ENCODE assay signal across 1 cellular context in the genomic region with DNA sequence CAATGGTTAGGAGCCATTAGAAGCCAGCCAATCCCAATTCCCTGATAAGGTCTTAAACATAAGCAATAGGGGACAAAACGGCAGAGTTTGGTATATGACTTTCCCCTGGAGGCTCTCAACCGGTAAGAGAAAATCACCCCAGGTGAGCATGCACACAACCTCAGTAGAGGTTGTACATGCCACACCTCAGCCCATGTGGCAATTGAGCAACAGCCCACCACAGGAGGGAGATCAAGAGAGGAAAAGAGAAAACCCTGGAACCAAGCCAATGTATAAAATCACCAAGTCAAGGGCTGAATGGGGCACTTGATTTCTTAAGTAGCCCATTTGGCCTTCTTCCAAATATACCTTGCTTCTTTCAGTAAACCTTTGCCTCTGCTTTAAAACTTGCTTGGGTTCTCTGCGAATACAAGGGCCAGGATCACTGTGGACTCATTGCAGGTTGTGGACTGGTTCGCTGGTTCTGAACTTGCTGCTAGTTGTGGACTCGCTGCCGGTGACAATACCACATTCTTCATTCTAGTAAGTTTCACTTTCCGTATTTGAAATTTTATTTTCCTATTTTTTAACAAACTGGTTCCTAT.
TF ChIP-seq lines count a peak whose summit lies in the region.

No MANE protein-coding gene starts in this region.

TF ChIP-seq in WTC11, 78 proteins besides CTCF, POLR2A, EP300 and RAD21 (continued from another document):
- TF ChIP-seq, protein P1, sequence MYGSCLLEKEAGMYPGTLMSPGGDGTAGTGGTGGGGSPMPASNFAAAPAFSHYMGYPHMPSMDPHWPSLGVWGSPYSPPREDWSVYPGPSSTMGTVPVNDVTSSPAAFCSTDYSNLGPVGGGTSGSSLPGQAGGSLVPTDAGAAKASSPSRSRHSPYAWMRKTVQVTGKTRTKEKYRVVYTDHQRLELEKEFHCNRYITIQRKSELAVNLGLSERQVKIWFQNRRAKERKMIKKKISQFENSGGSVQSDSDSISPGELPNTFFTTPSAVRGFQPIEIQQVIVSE (CRISPR knock-in tag; IDR thresholded peaks at IDR 0.05; ENCODE audit: borderline replicate concordance) = no peak
- TF ChIP-seq ZNF423 (CRISPR knock-in tag; IDR thresholded peaks at IDR 0.05) = no peak
- TF ChIP-seq, protein P2, sequence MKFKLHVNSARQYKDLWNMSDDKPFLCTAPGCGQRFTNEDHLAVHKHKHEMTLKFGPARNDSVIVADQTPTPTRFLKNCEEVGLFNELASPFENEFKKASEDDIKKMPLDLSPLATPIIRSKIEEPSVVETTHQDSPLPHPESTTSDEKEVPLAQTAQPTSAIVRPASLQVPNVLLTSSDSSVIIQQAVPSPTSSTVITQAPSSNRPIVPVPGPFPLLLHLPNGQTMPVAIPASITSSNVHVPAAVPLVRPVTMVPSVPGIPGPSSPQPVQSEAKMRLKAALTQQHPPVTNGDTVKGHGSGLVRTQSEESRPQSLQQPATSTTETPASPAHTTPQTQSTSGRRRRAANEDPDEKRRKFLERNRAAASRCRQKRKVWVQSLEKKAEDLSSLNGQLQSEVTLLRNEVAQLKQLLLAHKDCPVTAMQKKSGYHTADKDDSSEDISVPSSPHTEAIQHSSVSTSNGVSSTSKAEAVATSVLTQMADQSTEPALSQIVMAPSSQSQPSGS (CRISPR knock-in tag; IDR thresholded peaks at IDR 0.05; ENCODE audit: borderline replicate concordance, low read depth) = no peak
- TF ChIP-seq JUN (CRISPR knock-in tag; IDR thresholded peaks at IDR 0.05) = no peak
- no peak for TF ChIP-seq HMGA2 (CRISPR knock-in tag; IDR thresholded peaks at IDR 0.05)
- TF ChIP-seq, protein P3, sequence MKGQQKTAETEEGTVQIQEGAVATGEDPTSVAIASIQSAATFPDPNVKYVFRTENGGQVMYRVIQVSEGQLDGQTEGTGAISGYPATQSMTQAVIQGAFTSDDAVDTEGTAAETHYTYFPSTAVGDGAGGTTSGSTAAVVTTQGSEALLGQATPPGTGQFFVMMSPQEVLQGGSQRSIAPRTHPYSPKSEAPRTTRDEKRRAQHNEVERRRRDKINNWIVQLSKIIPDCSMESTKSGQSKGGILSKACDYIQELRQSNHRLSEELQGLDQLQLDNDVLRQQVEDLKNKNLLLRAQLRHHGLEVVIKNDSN (CRISPR knock-in tag; IDR thresholded peaks at IDR 0.05) = no peak
